In genomic region chr18:10343778-10344177, GRCh38 we compare ENCODE assay signal across 20 cellular contexts.
DNase-seq lines count a peak whose midpoint lies in the region; ATAC-seq and TF ChIP-seq lines count a peak whose summit lies in the region.
"Had no signal": no experiment of that assay in that cellular context is flagged by ENCODE, and none has a peak within 500 bp of the region (broad histone marks: within the 10 kb centered on the region; RNA-seq: fewer than 3 reads in every experiment).

No MANE protein-coding gene starts in this region.

- H3K27me3 ChIP-seq in esophagus muscularis mucosa = no peaks in the 10 kb centered on the region
- no peaks in the 10 kb centered on the region for H3K27me3 ChIP-seq in tibial nerve
- no peaks in the 10 kb centered on the region for H3K27me3 ChIP-seq in GM23338 (ENCODE audit: insufficient read depth)

- H3K36me3 ChIP-seq in esophagus muscularis mucosa (no peaks in the 10 kb centered on the region), tibial nerve (no peaks in the 10 kb centered on the region), GM23338 (ENCODE audit: insufficient read depth) (no peaks in the 10 kb centered on the region)

- no peaks in the 10 kb centered on the region for H4K20me1 ChIP-seq in GM23338 (replicated peaks; ENCODE audit: insufficient read depth)

- intact Hi-C loops in left ventricle myocardium superior (cut with micrococcal nuclease) = no loop called here
- intact Hi-C loops in cardiac septum (cut with DNase I) = no loop called here
- intact Hi-C loops in esophagus muscularis mucosa (cut with DNase I) = no loop called here

- H3K4me1 Mint-ChIP-seq in GM23338 = no peaks in the 10 kb centered on the region

- DNase-seq in left ventricle myocardium superior (no peak), cardiac septum (ENCODE audit: low spot score) (no peak), esophagus muscularis mucosa (ENCODE audit: extremely low spot score) (peak; percentile 79), midbrain (lab: John Stamatoyannopoulos, UW) (peak; percentile 63), tibial nerve (ENCODE audit: low spot score in 2 of 2) (no peak), GM23338 (ENCODE audit: low spot score) (no peak), AG08395 (ENCODE audit: low spot score) (no peak)
- DNase-seq: CD8-positive, alpha-beta T cell; DMS79; NCI-H1417; NCI-H187 treated with DMSO at 0.1 percent for 48 hours; NCI-H446; NCI-H69; NK-92 treated with Interleukin-12 subunit alpha and Interleukin-12 subunit beta, amount 100 ng/mL, for 24 hours; OCI-M1; SIG-M5 had no signal

- 83% methylated on average over 2 of the region's 11 CpGs for WGBS in esophagus muscularis mucosa
- 32 to 53% methylated on average over 2 to 7 of the region's 11 CpGs for WGBS in tibial nerve, 2 donors

- H2AFZ ChIP-seq in GM23338 = no peak overlapping the region

- TF ChIP-seq POLR2A in esophagus muscularis mucosa (IDR thresholded peaks at IDR 0.05; ENCODE audit: low read depth) (no peak), tibial nerve (IDR thresholded peaks at IDR 0.05) (no peak)

- H3K4me3 ChIP-seq in esophagus muscularis mucosa (no peak overlapping the region), tibial nerve (no peak overlapping the region), GM23338 (no peak overlapping the region)
- H3K4me3 ChIP-seq: GM12878 had no signal

- H3K4me1 ChIP-seq in esophagus muscularis mucosa (no peaks in the 10 kb centered on the region), tibial nerve (peaks cover 0 to 48% (median 3%) of the 10 kb centered on the region in 4 donors), GM23338 (ENCODE audit: insufficient read depth) (no peaks in the 10 kb centered on the region)

- no peaks in the 10 kb centered on the region for H3K9me2 ChIP-seq in GM23338 (ENCODE audit: insufficient read depth)

- H3K27ac Mint-ChIP-seq in GM23338 = no peak overlapping the region
- H3K27ac Mint-ChIP-seq: CD8-positive, alpha-beta T cell had no signal

- no peak overlapping the region for H3K4me3 Mint-ChIP-seq in GM23338
- H3K4me3 Mint-ChIP-seq: CD8-positive, alpha-beta T cell had no signal

- H3K36me3 Mint-ChIP-seq in GM23338 (ENCODE audit: low read depth) = peaks cover 4% of the 10 kb centered on the region; the same call in 1 of the 3 replicates
- H3K36me3 Mint-ChIP-seq: CD8-positive, alpha-beta T cell had no signal

- TF ChIP-seq CTCF in esophagus muscularis mucosa (IDR thresholded peaks at IDR 0.05) (no peak), tibial nerve (IDR thresholded peaks at IDR 0.05) (peak; percentile 21 to 67 (median 54)), GM23338 (conservative IDR thresholded peaks at IDR 0.05; ENCODE audit: low read depth in 2 of 2) (no peak)

- peaks cover 4% of the 10 kb centered on the region for H3K27me3 Mint-ChIP-seq in GM23338 (ENCODE audit: insufficient read depth, low read depth, poor library complexity)

- H3K27ac ChIP-seq in esophagus muscularis mucosa (replicated peaks in 1 of 4) (peak overlapping the region in 1 of 4 donors; percentile 45), tibial nerve (peak overlapping the region; percentile 56 to 86 (median 70)), GM23338 (ENCODE audit: low read depth) (no peak overlapping the region)
- H3K27ac ChIP-seq: 22Rv1, HL-60 had no signal

- ATAC-seq in left ventricle myocardium superior (peak; percentile 64), GM19467 (IDR thresholded peaks at IDR 0.05; ENCODE audit: unreplicated experiment) (no peak), GM23338 (no peak)
- ATAC-seq: CD8-positive, alpha-beta T cell; GM12878 had no signal

- H3K9me3 Mint-ChIP-seq in GM23338 = peaks cover 4% of the 10 kb centered on the region; the same call in 2 of the 3 replicates
- H3K9me3 Mint-ChIP-seq: CD8-positive, alpha-beta T cell had no signal

- H3K4me2 ChIP-seq in GM23338 = no peak overlapping the region

- H3F3A ChIP-seq in GM23338 (replicated peaks; ENCODE audit: low read depth) = no peaks in the 10 kb centered on the region

- TF ChIP-seq EP300 in esophagus muscularis mucosa (IDR thresholded peaks at IDR 0.05) = no peak
- TF ChIP-seq EP300 in tibial nerve (IDR thresholded peaks at IDR 0.05) = peak in 1 of 2 donors; percentile 89

- H3K9me3 ChIP-seq in esophagus muscularis mucosa = no peaks in the 10 kb centered on the region
- no peaks in the 10 kb centered on the region for H3K9me3 ChIP-seq in tibial nerve

- H3K79me2 ChIP-seq in GM23338 (replicated peaks; ENCODE audit: insufficient read depth) = no peaks in the 10 kb centered on the region

TF ChIP-seq in GM23338, 12 proteins besides CTCF, POLR2A, EP300 and RAD21:
- TF ChIP-seq EZH2phosphoT487 (IDR thresholded peaks at IDR 0.05; ENCODE audit: unreplicated experiment) (no peak), EZH2 (IDR thresholded peaks at IDR 0.05; ENCODE audit: low read depth, unreplicated experiment) (no peak), CREB1 (CRISPR knock-in tag; IDR thresholded peaks at IDR 0.05; ENCODE audit: low read depth) (no peak), STAT1 (IDR thresholded peaks at IDR 0.05; ENCODE audit: unreplicated experiment) (no peak), NANOG (IDR thresholded peaks at IDR 0.05; ENCODE audit: borderline replicate concordance) (no peak), ZNF331 (CRISPR knock-in tag; IDR thresholded peaks at IDR 0.05; ENCODE audit: low read depth) (no peak), JUNB (IDR thresholded peaks at IDR 0.05; ENCODE audit: unreplicated experiment) (no peak)
- TF ChIP-seq, protein P1, sequence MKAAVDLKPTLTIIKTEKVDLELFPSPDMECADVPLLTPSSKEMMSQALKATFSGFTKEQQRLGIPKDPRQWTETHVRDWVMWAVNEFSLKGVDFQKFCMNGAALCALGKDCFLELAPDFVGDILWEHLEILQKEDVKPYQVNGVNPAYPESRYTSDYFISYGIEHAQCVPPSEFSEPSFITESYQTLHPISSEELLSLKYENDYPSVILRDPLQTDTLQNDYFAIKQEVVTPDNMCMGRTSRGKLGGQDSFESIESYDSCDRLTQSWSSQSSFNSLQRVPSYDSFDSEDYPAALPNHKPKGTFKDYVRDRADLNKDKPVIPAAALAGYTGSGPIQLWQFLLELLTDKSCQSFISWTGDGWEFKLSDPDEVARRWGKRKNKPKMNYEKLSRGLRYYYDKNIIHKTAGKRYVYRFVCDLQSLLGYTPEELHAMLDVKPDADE (IDR thresholded peaks at IDR 0.05) = no peak
- TF ChIP-seq, protein P2, sequence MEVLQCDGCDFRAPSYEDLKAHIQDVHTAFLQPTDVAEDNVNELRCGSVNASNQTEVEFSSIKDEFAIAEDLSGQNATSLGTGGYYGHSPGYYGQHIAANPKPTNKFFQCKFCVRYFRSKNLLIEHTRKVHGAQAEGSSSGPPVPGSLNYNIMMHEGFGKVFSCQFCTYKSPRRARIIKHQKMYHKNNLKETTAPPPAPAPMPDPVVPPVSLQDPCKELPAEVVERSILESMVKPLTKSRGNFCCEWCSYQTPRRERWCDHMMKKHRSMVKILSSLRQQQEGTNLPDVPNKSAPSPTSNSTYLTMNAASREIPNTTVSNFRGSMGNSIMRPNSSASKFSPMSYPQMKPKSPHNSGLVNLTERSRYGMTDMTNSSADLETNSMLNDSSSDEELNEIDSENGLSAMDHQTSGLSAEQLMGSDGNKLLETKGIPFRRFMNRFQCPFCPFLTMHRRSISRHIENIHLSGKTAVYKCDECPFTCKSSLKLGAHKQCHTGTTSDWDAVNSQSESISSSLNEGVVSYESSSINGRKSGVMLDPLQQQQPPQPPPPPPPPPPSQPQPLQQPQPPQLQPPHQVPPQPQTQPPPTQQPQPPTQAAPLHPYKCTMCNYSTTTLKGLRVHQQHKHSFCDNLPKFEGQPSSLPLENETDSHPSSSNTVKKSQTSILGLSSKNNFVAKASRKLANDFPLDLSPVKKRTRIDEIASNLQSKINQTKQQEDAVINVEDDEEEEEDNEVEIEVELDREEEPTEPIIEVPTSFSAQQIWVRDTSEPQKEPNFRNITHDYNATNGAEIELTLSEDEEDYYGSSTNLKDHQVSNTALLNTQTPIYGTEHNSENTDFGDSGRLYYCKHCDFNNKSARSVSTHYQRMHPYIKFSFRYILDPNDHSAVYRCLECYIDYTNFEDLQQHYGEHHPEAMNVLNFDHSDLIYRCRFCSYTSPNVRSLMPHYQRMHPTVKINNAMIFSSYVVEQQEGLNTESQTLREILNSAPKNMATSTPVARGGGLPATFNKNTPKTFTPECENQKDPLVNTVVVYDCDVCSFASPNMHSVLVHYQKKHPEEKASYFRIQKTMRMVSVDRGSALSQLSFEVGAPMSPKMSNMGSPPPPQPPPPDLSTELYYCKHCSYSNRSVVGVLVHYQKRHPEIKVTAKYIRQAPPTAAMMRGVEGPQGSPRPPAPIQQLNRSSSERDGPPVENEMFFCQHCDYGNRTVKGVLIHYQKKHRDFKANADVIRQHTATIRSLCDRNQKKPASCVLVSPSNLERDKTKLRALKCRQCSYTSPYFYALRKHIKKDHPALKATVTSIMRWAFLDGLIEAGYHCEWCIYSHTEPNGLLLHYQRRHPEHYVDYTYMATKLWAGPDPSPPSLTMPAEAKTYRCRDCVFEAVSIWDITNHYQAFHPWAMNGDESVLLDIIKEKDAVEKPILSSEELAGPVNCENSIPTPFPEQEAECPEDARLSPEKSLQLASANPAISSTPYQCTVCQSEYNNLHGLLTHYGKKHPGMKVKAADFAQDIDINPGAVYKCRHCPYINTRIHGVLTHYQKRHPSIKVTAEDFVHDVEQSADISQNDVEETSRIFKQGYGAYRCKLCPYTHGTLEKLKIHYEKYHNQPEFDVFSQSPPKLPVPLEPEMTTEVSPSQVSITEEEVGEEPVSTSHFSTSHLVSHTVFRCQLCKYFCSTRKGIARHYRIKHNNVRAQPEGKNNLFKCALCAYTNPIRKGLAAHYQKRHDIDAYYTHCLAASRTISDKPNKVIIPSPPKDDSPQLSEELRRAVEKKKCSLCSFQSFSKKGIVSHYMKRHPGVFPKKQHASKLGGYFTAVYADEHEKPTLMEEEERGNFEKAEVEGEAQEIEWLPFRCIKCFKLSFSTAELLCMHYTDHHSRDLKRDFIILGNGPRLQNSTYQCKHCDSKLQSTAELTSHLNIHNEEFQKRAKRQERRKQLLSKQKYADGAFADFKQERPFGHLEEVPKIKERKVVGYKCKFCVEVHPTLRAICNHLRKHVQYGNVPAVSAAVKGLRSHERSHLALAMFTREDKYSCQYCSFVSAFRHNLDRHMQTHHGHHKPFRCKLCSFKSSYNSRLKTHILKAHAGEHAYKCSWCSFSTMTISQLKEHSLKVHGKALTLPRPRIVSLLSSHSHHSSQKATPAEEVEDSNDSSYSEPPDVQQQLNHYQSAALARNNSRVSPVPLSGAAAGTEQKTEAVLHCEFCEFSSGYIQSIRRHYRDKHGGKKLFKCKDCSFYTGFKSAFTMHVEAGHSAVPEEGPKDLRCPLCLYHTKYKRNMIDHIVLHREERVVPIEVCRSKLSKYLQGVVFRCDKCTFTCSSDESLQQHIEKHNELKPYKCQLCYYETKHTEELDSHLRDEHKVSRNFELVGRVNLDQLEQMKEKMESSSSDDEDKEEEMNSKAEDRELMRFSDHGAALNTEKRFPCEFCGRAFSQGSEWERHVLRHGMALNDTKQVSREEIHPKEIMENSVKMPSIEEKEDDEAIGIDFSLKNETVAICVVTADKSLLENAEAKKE (CRISPR knock-in tag; IDR thresholded peaks at IDR 0.05) = no peak

Comparison
In these comparisons a context has a peak if more than half of its experiments do, and no peak if none do; other contexts are left out.
1. DNase-seq: peak in esophagus muscularis mucosa (single experiment) and midbrain (single experiment); none in left ventricle myocardium superior (single experiment), cardiac septum (single experiment), tibial nerve (0 of 2), GM23338 (single experiment) and AG08395 (single experiment).
2. CTCF ChIP-seq: peak in tibial nerve (5 of 5); none in esophagus muscularis mucosa (0 of 3) and GM23338 (0 of 2).